10 cellular contexts compared by ENCODE assay signal in the genomic region with DNA sequence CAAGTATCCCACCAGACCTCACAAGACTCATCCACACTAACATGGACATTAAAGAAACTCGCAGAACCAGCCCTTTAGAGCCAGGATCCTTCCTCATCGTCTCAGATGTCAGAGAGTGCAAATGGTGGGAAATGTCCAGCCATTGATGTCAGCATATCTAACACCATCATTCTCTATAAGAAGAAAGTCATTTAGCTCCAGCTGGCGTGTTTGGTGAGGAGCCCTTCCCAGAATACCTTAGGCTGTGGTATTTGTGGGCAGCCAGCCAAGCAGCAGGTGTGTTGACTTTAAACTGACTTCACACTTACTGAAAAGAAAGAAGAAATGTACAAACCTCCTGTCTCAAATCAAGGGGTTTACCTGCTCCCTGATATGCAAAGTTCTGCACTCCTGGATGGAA.
DNase-seq lines count a peak whose midpoint lies in the region; ATAC-seq lines count a peak whose summit lies in the region.
"Had no signal": no experiment of that assay in that cellular context is flagged by ENCODE, and none has a peak within 500 bp of the region (broad histone marks: within the 10 kb centered on the region; RNA-seq: fewer than 3 reads in every experiment).

No MANE protein-coding gene starts in this region.

- H3K4me3 Mint-ChIP-seq in activated naive CD8-positive, alpha-beta T cell treated with anti-CD3 and anti-CD28 coated beads, Interleukin-2, amount 50 U/mL, for 24 hours = peak overlapping the region; percentile 58

- peaks cover 61% of the 10 kb centered on the region for H3K36me3 Mint-ChIP-seq in activated naive CD8-positive, alpha-beta T cell treated with anti-CD3 and anti-CD28 coated beads, Interleukin-2, amount 50 U/mL, for 24 hours (ENCODE audit: low read depth)

- H3K9me3 Mint-ChIP-seq in activated naive CD8-positive, alpha-beta T cell treated with anti-CD3 and anti-CD28 coated beads, Interleukin-2, amount 50 U/mL, for 24 hours = no peaks in the 10 kb centered on the region

- H3K27ac ChIP-seq in KOPT-K1 (ENCODE audit: low read depth, low read length, poor library complexity, severe bottlenecking) = peak overlapping the region; percentile 93
- peak overlapping the region in 11 of 21 experiments; percentile 4 to 90 (median 73) for H3K27ac ChIP-seq in skin epidermis

- peak; percentile 7 for ATAC-seq in activated naive CD8-positive, alpha-beta T cell treated with anti-CD3 and anti-CD28 coated beads, Interleukin-2, amount 50 U/mL, for 24 hours
- ATAC-seq in GM21515 (IDR thresholded peaks at IDR 0.05; ENCODE audit: unreplicated experiment) = no peak
- no peak for ATAC-seq in HG02973 (IDR thresholded peaks at IDR 0.05; ENCODE audit: unreplicated experiment)
- no peak for ATAC-seq in GM21367 (IDR thresholded peaks at IDR 0.05; ENCODE audit: unreplicated experiment)

- peaks cover 72% of the 10 kb centered on the region for H3K36me3 ChIP-seq in KOPT-K1 (ENCODE audit: insufficient read depth, low read length)

- peaks cover 77% of the 10 kb centered on the region for H3K4me1 Mint-ChIP-seq in activated naive CD8-positive, alpha-beta T cell treated with anti-CD3 and anti-CD28 coated beads, Interleukin-2, amount 50 U/mL, for 24 hours

- DNase-seq in SW480 (ENCODE audit: low spot score) = peak; percentile 42
- peak; percentile 42 for DNase-seq in activated naive CD8-positive, alpha-beta T cell treated with anti-CD3 and anti-CD28 coated beads, Interleukin-2, amount 50 U/mL, for 24 hours
- DNase-seq in NCI-H524 (lab: John Stamatoyannopoulos, UW) = no peak
- DNase-seq: mesendoderm, NCI-H446 had no signal

- no peaks in the 10 kb centered on the region for H3K27me3 Mint-ChIP-seq in activated naive CD8-positive, alpha-beta T cell treated with anti-CD3 and anti-CD28 coated beads, Interleukin-2, amount 50 U/mL, for 24 hours

- no peak overlapping the region for H3K4me3 ChIP-seq in skin epidermis

- no peaks in the 10 kb centered on the region for H3K9me3 ChIP-seq in KOPT-K1 (ENCODE audit: insufficient read depth, low read length, poor library complexity, severe bottlenecking)

- peak overlapping the region; percentile 74 for H3K27ac Mint-ChIP-seq in activated naive CD8-positive, alpha-beta T cell treated with anti-CD3 and anti-CD28 coated beads, Interleukin-2, amount 50 U/mL, for 24 hours

Comparison
In these comparisons a context has a peak if more than half of its experiments do, and no peak if none do; other contexts are left out.
1. DNase-seq: peak in SW480 (single experiment) and activated naive CD8-positive, alpha-beta T cell treated with anti-CD3 and anti-CD28 coated beads, Interleukin-2, amount 50 U/mL, for 24 hours (single experiment); none in NCI-H524 (0 of 2).